Comparison of ENCODE assay signal across 14 cellular contexts in genomic region chr7:44305564-44306507, GRCh38. TPM values are rescaled to one million over a fixed set of nuclear protein-coding genes. Genes with fewer than 3 reads are reported as not detected.
DNase-seq lines count a peak whose midpoint lies in the region; ATAC-seq, FAIRE-seq and TF ChIP-seq lines count a peak whose summit lies in the region.
"Had no signal": no experiment of that assay in that cellular context is flagged by ENCODE, and none has a peak within 500 bp of the region (broad histone marks: within the 10 kb centered on the region; RNA-seq: fewer than 3 reads in every experiment).

No MANE protein-coding gene starts in this region.

- POLR2A ChIA-PET in HEK293 (lab: Yijun Ruan, JAX) = no interaction called here

- no peaks in the 10 kb centered on the region for H3K4me1 ChIP-seq in HEK293 (ENCODE audit: control insufficient read depth, insufficient read depth, low read length)

- H3K36me3 ChIP-seq in HEK293 (ENCODE audit: control insufficient read depth in 2 of 2, insufficient read depth in 1 of 2, low read length in 2 of 2) = no peaks in the 10 kb centered on the region
- H3K36me3 ChIP-seq: thoracic aorta had no signal

- intact Hi-C loops in posterior vena cava (cut with DNase I) = loop anchor here in 1 of 2 donors (5.0 kb wide), 1 partner anchor 59 kb away; no protein-coding TSS in a partner anchor

- no peaks in the 10 kb centered on the region for H3K36me3 Mint-ChIP-seq in endothelial cell (ENCODE audit: low read depth, unreplicated experiment)

- peaks cover 1% of the 10 kb centered on the region for H3K27me3 Mint-ChIP-seq in endothelial cell (ENCODE audit: unreplicated experiment)

- H3K4me1 Mint-ChIP-seq in endothelial cell (ENCODE audit: unreplicated experiment) = no peaks in the 10 kb centered on the region

- H3K27ac ChIP-seq in HEK293 (ENCODE audit: extremely low read depth, low read depth, low read length) = no peak overlapping the region
- H3K27ac ChIP-seq: thoracic aorta had no signal

- H3K9me3 ChIP-seq in HEK293 (ENCODE audit: control insufficient read depth, insufficient read depth, low read depth, low read length) = no peaks in the 10 kb centered on the region
- H3K9me3 ChIP-seq: thoracic aorta had no signal

- ATAC-seq in GM18858 (IDR thresholded peaks at IDR 0.05; ENCODE audit: unreplicated experiment) = no peak
- no peak for ATAC-seq in HG03521 (IDR thresholded peaks at IDR 0.05; ENCODE audit: unreplicated experiment)

- peak overlapping the region; percentile 27 for H3K27ac Mint-ChIP-seq in endothelial cell (ENCODE audit: unreplicated experiment)

- DNase-seq in GM03348 (ENCODE audit: low spot score) (peak; percentile 8), endothelial cell (ENCODE audit: low spot score) (no peak), posterior vena cava (ENCODE audit: low spot score) (peak; percentile 30), HTR-8/SVneo (ENCODE audit: insufficient read length, low spot score) (no peak)
- DNase-seq: activated gamma-delta T cell treated with Interleukin-2 at 50 U/mL for 16 hours, COR-L47, erythroblast, NCI-H1105, NCI-H774 had no signal

- H3K4me3 Mint-ChIP-seq in endothelial cell (ENCODE audit: unreplicated experiment) = no peak overlapping the region

- no peak overlapping the region for H3K4me3 ChIP-seq in HEK293 (ENCODE audit: low read depth, low read length)
- H3K4me3 ChIP-seq: thoracic aorta had no signal

- no peak for TF ChIP-seq CTCF in HEK293 (tag by site-specific recombination; IDR thresholded peaks at IDR 0.05)
- TF ChIP-seq CTCF in endothelial cell (IDR thresholded peaks at IDR 0.05; ENCODE audit: unreplicated experiment) = no peak

- no peaks in the 10 kb centered on the region for H3K9me3 Mint-ChIP-seq in endothelial cell (ENCODE audit: unreplicated experiment)

- CTCF ChIA-PET in HEK293 (lab: Yijun Ruan, JAX) = interaction anchor here (0.8 kb wide), 1 partner anchor 229 kb away, joined by 3 read pairs; no protein-coding TSS in a partner anchor

- FAIRE-seq in HTR-8/SVneo (lab: Jason Lieb, UNC) = no peak
- FAIRE-seq: bronchial epithelial cell had no signal

TF ChIP-seq in HEK293, 187 proteins besides CTCF, POLR2A, EP300 and RAD21:
- no peak for TF ChIP-seq ZNF596 (tag by site-specific recombination; IDR thresholded peaks at IDR 0.05)
- 0 out of 2 replicates have a peak, but pooled peaks have one; percentile 7 for TF ChIP-seq GLIS1 (tag by site-specific recombination; IDR thresholded peaks at IDR 0.05)

RNA-seq across cellular contexts. Expression of gene CAMK2B, which starts 19.6 kb away (rescaled TPM):
- total RNA-seq in endothelial cell (ENCODE audit: unreplicated experiment) = 0.23 TPM
- total RNA-seq in posterior vena cava = 1 to 10 TPM; 1.2 to 3.5 TPM
- total RNA-seq: bronchial epithelial cell had no signal

Comparison
In these comparisons a context has a peak if more than half of its experiments do, and no peak if none do; other contexts are left out.
1. DNase-seq: peak in GM03348 (single experiment) and posterior vena cava (single experiment); none in endothelial cell (single experiment) and HTR-8/SVneo (single experiment).